8 cellular contexts compared by ENCODE assay signal in genomic region chr6:125597411-125598253, GRCh38.
DNase-seq lines count a peak whose midpoint lies in the region; ATAC-seq and TF ChIP-seq lines count a peak whose summit lies in the region.

No MANE protein-coding gene starts in this region.

- no peak overlapping the region for H3K4me3 Mint-ChIP-seq in nephron

- DNase-seq in SK-MEL-5 (ENCODE audit: low read depth, low spot score): peak; percentile 40
- DNase-seq in activated CD8-positive, alpha-beta memory T cell treated with anti-CD3 and anti-CD28 coated beads, Interleukin-2, amount 50 U/mL, for 4 hours: no peak
- DNase-seq in iPS-NIHi7 (ENCODE audit: extremely low spot score): no peak
- no peak for DNase-seq in HPDE6-E6E7 (ENCODE audit: extremely low spot score)

- peak overlapping the region; percentile 61 to 87 (median 75) for H3K27ac Mint-ChIP-seq in nephron

- no peaks in the 10 kb centered on the region for H3K9me3 Mint-ChIP-seq in nephron

- H3K36me3 Mint-ChIP-seq in nephron (ENCODE audit: low read depth): no peaks in the 10 kb centered on the region

- no peak for TF ChIP-seq CTCF in nephron (IDR thresholded peaks at IDR 0.05; ENCODE audit: unreplicated experiment in 3 of 3)

- no peaks in the 10 kb centered on the region for H3K27me3 Mint-ChIP-seq in nephron (ENCODE audit: low read depth)

- ATAC-seq in GM18520 (IDR thresholded peaks at IDR 0.05; ENCODE audit: unreplicated experiment) (peak; percentile 81), HG03354 (IDR thresholded peaks at IDR 0.05; ENCODE audit: poor library complexity, severe bottlenecking, unreplicated experiment) (peak; percentile 79), HG03095 (IDR thresholded peaks at IDR 0.05; ENCODE audit: unreplicated experiment) (no peak)

- in situ Hi-C loops in SK-MEL-5 (cut with HindIII; ENCODE audit: low pct_unique_long_range_greater_than_20kb, low sequenced_read_pairs): no loop called here

- peaks cover 28% of the 10 kb centered on the region for H3K4me1 Mint-ChIP-seq in nephron
